In the genomic region with DNA sequence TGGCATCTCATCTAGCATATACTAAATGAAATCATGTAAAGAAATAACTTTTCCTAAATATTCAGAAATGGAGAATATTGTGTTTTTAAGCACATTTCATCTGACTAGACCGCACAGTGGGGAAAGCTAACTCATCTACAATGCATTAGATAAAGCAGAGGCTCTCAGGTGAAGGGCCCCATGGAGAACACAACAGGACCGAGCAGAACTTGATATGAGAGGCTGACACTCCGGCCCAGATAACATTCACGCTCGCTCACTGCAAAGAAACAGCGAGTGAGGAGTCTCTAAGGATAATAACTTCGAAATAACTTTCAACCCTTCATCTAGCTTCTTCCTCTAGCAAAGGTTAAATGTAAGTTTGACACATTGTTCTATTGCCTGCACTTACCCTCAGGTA, we compare ENCODE assay signal across 31 cellular contexts.
"Had no signal": no experiment of that assay in that cellular context is flagged by ENCODE, and none has a peak within 500 bp of the region (broad histone marks: within the 10 kb centered on the region; RNA-seq: fewer than 3 reads in every experiment).

No MANE protein-coding gene starts in this region.

- H3K9me3 ChIP-seq: adrenal gland, MG63, Peyer's patch, SJSA1, SK-N-SH had no signal

- H3K9me2 ChIP-seq: SK-N-SH had no signal

- H3K36me3 Mint-ChIP-seq: activated naive CD4-positive, alpha-beta T cell treated with anti-CD3 and anti-CD28 coated beads, Interleukin-2, amount 50 U/mL, for 72 hours; brain had no signal

- ATAC-seq: activated CD8-positive, alpha-beta T cell treated with anti-CD3 and anti-CD28 coated beads for 36 hours; activated naive CD4-positive, alpha-beta T cell treated with anti-CD3 and anti-CD28 coated beads, Interleukin-2, amount 50 U/mL, for 72 hours; PC-3 had no signal

- H3K27ac ChIP-seq: adrenal gland, Peyer's patch, SJSA1 had no signal

- H3K4me2 ChIP-seq: SK-N-SH had no signal

- H3K27me3 Mint-ChIP-seq: activated CD4-positive, alpha-beta T cell treated with anti-CD3 and anti-CD28 coated beads, Interleukin-2, amount 10 ng/mL, durations not matched to agents 24 days and 14 days; activated CD8-positive, alpha-beta T cell treated with anti-CD3 and anti-CD28 coated beads for 36 hours; activated T-cell treated with anti-CD3 and anti-CD28 coated beads, Interleukin-2, amount 50 U/mL, for 24 hours; brain had no signal

- H3K9ac ChIP-seq: SK-N-SH had no signal

- H3K4me1 ChIP-seq: adrenal gland, Peyer's patch had no signal

- H3K4me1 Mint-ChIP-seq: activated CD4-positive, alpha-beta T cell treated with anti-CD3 and anti-CD28 coated beads, Interleukin-2, amount 10 ng/mL, durations not matched to agents 24 days and 14 days had no signal

- H3K27me3 ChIP-seq: adrenal gland, MG63, Peyer's patch, SJSA1 had no signal

- DNase-seq: activated CD4-positive, alpha-beta T cell treated with anti-CD3 and anti-CD28 coated beads, Interleukin-2, amount 10 ng/mL, durations not matched to agents 24 days and 14 days; activated CD4-positive, alpha-beta T cell treated with anti-CD3 and anti-CD28 coated beads, Interleukin-2, amount 50 U/mL, for 4 hours; activated CD8-positive, alpha-beta T cell treated with anti-CD3 and anti-CD28 coated beads for 36 hours; activated gamma-delta T cell treated with Interleukin-2 at 50 U/mL for 16 hours; activated naive CD4-positive, alpha-beta T cell treated with anti-CD3 and anti-CD28 coated beads for 36 hours; activated T-cell treated with anti-CD3 and anti-CD28 coated beads, Interleukin-2, amount 50 U/mL, for 24 hours; adrenal gland; central memory CD4-positive, alpha-beta T cell; Kasumi-1; KG1; MG63; NCI-H1048; NCI-H1105 treated with DMSO at 0.1 percent for 48 hours; NCI-H1436; NCI-H1694; NCI-H1930; NCI-H345; NCI-H524 treated with DMSO at 0.1 percent for 48 hours; PC-3; Peyer's patch; RPMI8226; SHP77 treated with DMSO at 0.1 percent for 48 hours; SK-N-SH had no signal

- H3K9me3 Mint-ChIP-seq: activated CD4-positive, alpha-beta T cell treated with anti-CD3 and anti-CD28 coated beads, Interleukin-2, amount 10 ng/mL, durations not matched to agents 24 days and 14 days; activated CD8-positive, alpha-beta T cell treated with anti-CD3 and anti-CD28 coated beads for 36 hours; activated naive CD4-positive, alpha-beta T cell treated with anti-CD3 and anti-CD28 coated beads for 36 hours; activated T-cell treated with anti-CD3 and anti-CD28 coated beads, Interleukin-2, amount 50 U/mL, for 24 hours; activated T-helper 2 cell treated with anti-CD3 and anti-CD28 coated beads, Interferon-gamma antibody, Interleukin-2, Interleukin-4, amounts not matched to agents 10 μg/mL and 5 μg/mL and 100 μg/mL, durations not matched to agents 14 hours and 24 hours and 36 hours; brain; T-helper 1 cell treated with Interleukin-12 subunit alpha and Interleukin-12 subunit beta and Interleukin-4 antibody, amounts not matched to agents 30 μg/mL and 1 μg/mL, for 36 hours; T-helper 2 cell treated with Interferon-gamma antibody and Interleukin-4, amounts not matched to agents 5 μg/mL and 100 μg/mL, for 36 hours had no signal

- FAIRE-seq: bronchial epithelial cell, TTC549 had no signal

- H3K27ac Mint-ChIP-seq: activated CD4-positive, alpha-beta T cell treated with anti-CD3 and anti-CD28 coated beads, Interleukin-2, amount 10 ng/mL, durations not matched to agents 24 days and 14 days; activated CD8-positive, alpha-beta T cell treated with anti-CD3 and anti-CD28 coated beads for 36 hours; activated naive CD4-positive, alpha-beta T cell treated with anti-CD3 and anti-CD28 coated beads for 36 hours; activated naive CD4-positive, alpha-beta T cell treated with anti-CD3 and anti-CD28 coated beads, Interleukin-2, amount 50 U/mL, for 72 hours; activated T-cell treated with anti-CD3 and anti-CD28 coated beads, Interleukin-2, amount 50 U/mL, for 24 hours; activated T-helper 2 cell treated with anti-CD3 and anti-CD28 coated beads, Interferon-gamma antibody, Interleukin-2, Interleukin-4, amounts not matched to agents 10 μg/mL and 5 μg/mL and 100 μg/mL, durations not matched to agents 14 hours and 24 hours and 36 hours; brain; T-helper 1 cell treated with Interleukin-12 subunit alpha and Interleukin-12 subunit beta and Interleukin-4 antibody, amounts not matched to agents 30 μg/mL and 1 μg/mL, for 36 hours; T-helper 2 cell treated with Interferon-gamma antibody and Interleukin-4, amounts not matched to agents 5 μg/mL and 100 μg/mL, for 36 hours had no signal

- H3K4me3 Mint-ChIP-seq: activated CD4-positive, alpha-beta T cell treated with anti-CD3 and anti-CD28 coated beads, Interleukin-2, amount 10 ng/mL, durations not matched to agents 24 days and 14 days; activated CD8-positive, alpha-beta T cell treated with anti-CD3 and anti-CD28 coated beads for 36 hours; activated naive CD4-positive, alpha-beta T cell treated with anti-CD3 and anti-CD28 coated beads for 36 hours; activated T-cell treated with anti-CD3 and anti-CD28 coated beads, Interleukin-2, amount 50 U/mL, for 24 hours; brain; T-helper 1 cell treated with Interleukin-12 subunit alpha and Interleukin-12 subunit beta and Interleukin-4 antibody, amounts not matched to agents 30 μg/mL and 1 μg/mL, for 36 hours; T-helper 2 cell treated with Interferon-gamma antibody and Interleukin-4, amounts not matched to agents 5 μg/mL and 100 μg/mL, for 36 hours had no signal

- H3K36me3 ChIP-seq: adrenal gland, MG63, Peyer's patch, SJSA1 had no signal

- H3K4me3 ChIP-seq: adrenal gland, MG63, Peyer's patch, SJSA1 had no signal
